ENCODE assay signal across 8 cellular contexts in genomic region chr17:5584971-5585794, GRCh38. TPM values are rescaled to one million over a fixed set of nuclear protein-coding genes. Genes with fewer than 3 reads are reported as not detected.
DNase-seq lines count a peak whose midpoint lies in the region; TF ChIP-seq lines count a peak whose summit lies in the region.

No MANE protein-coding gene starts in this region.

- H3K27me3 Mint-ChIP-seq in Caco-2 (ENCODE audit: insufficient read depth, unreplicated experiment), result peaks cover 3% of the 10 kb centered on the region

- no peak overlapping the region for H3K4me3 Mint-ChIP-seq in Caco-2 (ENCODE audit: unreplicated experiment)

- H3K4me3 ChIP-seq in GM06990 (replicated peaks; ENCODE audit: low read depth, low read length), result peak overlapping the region; percentile 66
- no peak overlapping the region for H3K4me3 ChIP-seq in esophagus squamous epithelium
- H3K4me3 ChIP-seq in skeletal muscle satellite cell (ENCODE audit: low read length), result peak overlapping the region; percentile 11
- H3K4me3 ChIP-seq in Caco-2 (ENCODE audit: low read depth, low read length), result no peak overlapping the region

- CTCF ChIA-PET in GM10248 (lab: Yijun Ruan, JAX) (interaction anchor here (0.6 to 4.1 kb wide), 6 partner anchors 7 to 832 kb away, joined by 3 to 26 read pairs (median 3); no protein-coding TSS in a partner anchor), Caco-2 (lab: Charles Lee) (no interaction called here)

- peaks cover 5% of the 10 kb centered on the region; the same call in 1 of the 2 replicates for H3K36me3 ChIP-seq in GM06990 (ENCODE audit: control insufficient read depth, insufficient read depth, low read length)
- peaks cover 0 to 16% (median 0%) of the 10 kb centered on the region in 3 donors for H3K36me3 ChIP-seq in esophagus squamous epithelium
- H3K36me3 ChIP-seq in skeletal muscle satellite cell (ENCODE audit: insufficient read depth, low read length), result peaks cover 12% of the 10 kb centered on the region
- no peaks in the 10 kb centered on the region for H3K36me3 ChIP-seq in Caco-2 (ENCODE audit: control insufficient read depth, insufficient read depth, low read length)

- POLR2A ChIA-PET in GM10248 (lab: Yijun Ruan, JAX), result no interaction called here
- POLR2A ChIA-PET in Caco-2 (lab: Charles Lee), result no interaction called here

- H3K27ac Mint-ChIP-seq in Caco-2 (ENCODE audit: unreplicated experiment), result no peak overlapping the region

- no peaks in the 10 kb centered on the region for H3K4me1 Mint-ChIP-seq in Caco-2 (ENCODE audit: low read depth, unreplicated experiment)

- no peaks in the 10 kb centered on the region for H3K36me3 Mint-ChIP-seq in Caco-2 (ENCODE audit: insufficient read depth, unreplicated experiment)

- TF ChIP-seq CTCF in GM06990 (IDR thresholded peaks at IDR 0.05; ENCODE audit: insufficient read depth, low read length, poor library complexity, severe bottlenecking) (no peak), esophagus squamous epithelium (IDR thresholded peaks at IDR 0.05) (no peak), GM10248 (IDR thresholded peaks at IDR 0.05; ENCODE audit: control extremely low read depth, extremely low read depth, low read depth, missing control alignments) (no peak), Caco-2 (IDR thresholded peaks at IDR 0.05; ENCODE audit: insufficient read depth in 1 of 2, low read depth in 1 of 2, low read length in 1 of 2, severe bottlenecking in 1 of 2, unreplicated experiment in 1 of 2) (no peak)

- H3K9me3 Mint-ChIP-seq in Caco-2 (ENCODE audit: unreplicated experiment), result no peaks in the 10 kb centered on the region

- intact Hi-C loops in esophagus squamous epithelium (cut with DNase I), result loop anchor here (5.0 kb wide), 1 partner anchor 837 kb away; no protein-coding TSS in a partner anchor
- intact Hi-C loops in Caco-2 (cut with micrococcal nuclease; ENCODE audit: unreplicated experiment), result loop anchor here (5.0 kb wide), 1 partner anchor 837 kb away; no protein-coding TSS in a partner anchor

- H3K9me3 ChIP-seq in esophagus squamous epithelium, result no peaks in the 10 kb centered on the region
- no peaks in the 10 kb centered on the region for H3K9me3 ChIP-seq in skeletal muscle satellite cell (replicated peaks; ENCODE audit: low read length)
- H3K9me3 ChIP-seq in Caco-2, result no peaks in the 10 kb centered on the region

- peak overlapping the region; percentile 87 to 95 (median 92) for H3K27ac ChIP-seq in esophagus squamous epithelium

- no peaks in the 10 kb centered on the region for H3K27me3 ChIP-seq in GM06990 (replicated peaks; ENCODE audit: control insufficient read depth, insufficient read depth, low read length)
- H3K27me3 ChIP-seq in esophagus squamous epithelium, result no peaks in the 10 kb centered on the region
- no peaks in the 10 kb centered on the region for H3K27me3 ChIP-seq in skeletal muscle satellite cell (ENCODE audit: control insufficient read depth, insufficient read depth, low read length)
- H3K27me3 ChIP-seq in Caco-2 (replicated peaks; ENCODE audit: control insufficient read depth, insufficient read depth, low read length), result no peaks in the 10 kb centered on the region

- TF ChIP-seq POLR2A in esophagus squamous epithelium (IDR thresholded peaks at IDR 0.05), result no peak

- BruUV-seq in Caco-2 (replicated peaks; lab: Mats Ljungman, UMichigan), result no TSS peak

- H3K9ac ChIP-seq in skeletal muscle satellite cell (ENCODE audit: low read depth, low read length), result peak overlapping the region; percentile 91

- DNase-seq in GM06990 (ENCODE audit: extremely low read depth, insufficient read length) (no peak), RPMI7951 (ENCODE audit: low read depth) (peak; percentile 64), esophagus squamous epithelium (lab: John Stamatoyannopoulos, UW) (no peak), GM10248 (ENCODE audit: extremely low spot score) (no peak), inferior parietal cortex (ENCODE audit: extremely low spot score) (no peak), Caco-2 (no peak)
- no peak for DNase-seq in activated CD4-positive, alpha-beta T cell treated with anti-CD3 and anti-CD28 coated beads for 1 hour

- WGBS in esophagus squamous epithelium, 2 donors, result 62 to 71% methylated on average over 11 to 14 of the region's 14 CpGs

- H3K4me1 ChIP-seq in esophagus squamous epithelium (peaks cover 31 to 57% (median 36%) of the 10 kb centered on the region in 3 donors), skeletal muscle satellite cell (ENCODE audit: control insufficient read depth, insufficient read depth, low read length) (peaks cover 42% of the 10 kb centered on the region), Caco-2 (no peaks in the 10 kb centered on the region)

- H3K4me2 ChIP-seq in skeletal muscle satellite cell (ENCODE audit: low read length), result peak overlapping the region; percentile 91

RNA-seq across cellular contexts. Expression of gene NLRP1, which starts 0.9 kb away (rescaled TPM):
- 9.3 and 10.1 TPM in 2 replicates for total RNA-seq in RPMI7951 (2014; rRNA removed; shearing (Covaris generic))
- total RNA-seq in esophagus squamous epithelium (10 to 100 TPM; 10.4 to 33.4 (median 14.3) TPM), Caco-2 (2022) (0.09 and 0.28 TPM in 2 replicates)
- 9.0 and 12.4 TPM in 2 replicates for total RNA-seq in skeletal muscle satellite cell (2012; rRNA removed)

Comparison
In these comparisons a context has a peak if more than half of its experiments do, and no peak if none do; other contexts are left out.
1. H3K4me3 ChIP-seq: peak in GM06990 (single experiment) and skeletal muscle satellite cell (single experiment); none in esophagus squamous epithelium (0 of 4) and Caco-2 (single experiment).